ENCODE assay signal across 10 cellular contexts in the genomic region with DNA sequence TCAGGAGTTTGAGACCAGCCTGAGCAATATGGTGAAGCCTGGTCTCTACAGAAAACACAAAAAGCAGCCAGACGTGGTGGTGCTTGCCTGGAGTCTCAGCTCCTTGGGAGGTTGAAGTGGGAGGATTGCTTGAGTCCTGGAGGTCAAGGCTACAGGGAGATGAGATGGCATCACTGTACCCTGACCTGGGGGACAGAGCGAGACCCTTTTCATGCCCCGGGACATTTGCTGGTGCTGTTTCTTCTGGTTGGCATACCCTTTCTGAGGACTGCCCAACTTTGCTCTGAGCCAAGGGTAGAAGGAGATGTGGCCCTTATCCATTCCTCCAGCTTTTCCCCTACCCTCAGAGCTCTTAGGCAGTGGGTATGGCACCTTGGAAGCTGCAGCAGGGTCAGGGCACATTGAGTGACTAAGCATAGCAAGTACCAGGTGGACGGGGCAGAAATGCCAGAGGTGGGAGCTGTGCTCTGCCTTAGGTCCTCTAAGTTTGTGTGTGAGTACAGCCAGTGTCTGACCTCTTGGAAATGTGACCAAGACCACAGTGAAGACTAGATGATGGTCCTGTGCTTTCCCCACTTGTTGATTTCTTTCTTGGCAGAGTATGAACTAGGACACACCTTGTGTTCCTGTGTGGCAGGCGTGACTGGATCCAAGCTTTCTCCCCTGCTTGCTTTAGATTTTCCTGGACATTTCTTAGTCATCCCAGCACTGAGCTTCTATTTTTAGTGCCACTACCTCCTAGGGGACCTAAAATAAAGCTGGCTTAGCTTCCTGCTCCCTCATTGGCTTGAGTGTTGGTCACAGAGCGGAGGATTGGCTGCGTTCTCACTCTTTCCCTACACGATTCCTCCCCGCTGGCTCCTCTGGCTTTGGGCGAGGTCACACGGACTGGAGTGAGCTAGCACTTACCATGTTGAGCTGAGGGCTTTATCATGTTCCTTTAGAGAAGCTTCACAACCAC. TPM values are rescaled to one million over a fixed set of nuclear protein-coding genes. Genes with fewer than 3 reads are reported as not detected.
A peak's percentile ranks its signal among the peaks of the same experiment; 100 is the strongest.
DNase-seq lines count a peak whose midpoint lies in the region; ATAC-seq and TF ChIP-seq lines count a peak whose summit lies in the region.
"Had no signal": no experiment of that assay in that cellular context is flagged by ENCODE, and none has a peak within 500 bp of the region (broad histone marks: within the 10 kb centered on the region; RNA-seq: fewer than 3 reads in every experiment).

No MANE protein-coding gene starts in this region.

- no peak overlapping the region for H3K9ac ChIP-seq in IMR-90 (ENCODE audit: low read depth, low read length)

- TF ChIP-seq RAD21 in IMR-90 (IDR thresholded peaks at IDR 0.05; ENCODE audit: low read length) = no peak

- H2AFZ ChIP-seq in IMR-90 (replicated peaks; ENCODE audit: low read length, poor library complexity) = no peak overlapping the region

- no peak overlapping the region for H2BK120ac ChIP-seq in IMR-90 (ENCODE audit: low read depth, low read length)

- no peak overlapping the region for H2BK20ac ChIP-seq in IMR-90 (ENCODE audit: low read depth, low read length)

- no peaks in the 10 kb centered on the region for H3K27me3 Mint-ChIP-seq in CD8-positive, alpha-beta T cell (ENCODE audit: low read depth)
- H3K27me3 Mint-ChIP-seq in activated CD4-positive, alpha-beta T cell treated with anti-CD3 and anti-CD28 coated beads, Interleukin-2, amount 10 ng/mL, durations not matched to agents 7 days and 5 days = no peaks in the 10 kb centered on the region

- H3K36me3 Mint-ChIP-seq in CD8-positive, alpha-beta T cell = peaks cover 36% of the 10 kb centered on the region
- H3K36me3 Mint-ChIP-seq in activated CD4-positive, alpha-beta T cell treated with anti-CD3 and anti-CD28 coated beads, Interleukin-2, amount 10 ng/mL, durations not matched to agents 7 days and 5 days (ENCODE audit: low read depth) = peaks cover 12% of the 10 kb centered on the region

- no peak overlapping the region for H2BK15ac ChIP-seq in IMR-90 (ENCODE audit: low read depth, low read length)

- peak overlapping the region; percentile 37 for H3K14ac ChIP-seq in IMR-90 (replicated peaks; ENCODE audit: low read depth, low read length)

- H4K20me1 ChIP-seq in IMR-90 (ENCODE audit: insufficient read depth, low read length) = peaks cover 82% of the 10 kb centered on the region

- 92% methylated on average over 4 of the region's 11 CpGs; no CpG with 5 or more reads in 1 of the 2 experiments for WGBS in IMR-90 (ENCODE audit: extremely low coverage in 2 of 2, insufficient read length in 1 of 2), 2 experiments

- H3K9me1 ChIP-seq in IMR-90 (ENCODE audit: insufficient read depth, low read length) = peaks cover 57% of the 10 kb centered on the region

- H3K23ac ChIP-seq in IMR-90 (ENCODE audit: low read depth, low read length) = peak overlapping the region; percentile 84

- no peak overlapping the region for H3K4me3 Mint-ChIP-seq in CD8-positive, alpha-beta T cell
- no peak overlapping the region for H3K4me3 Mint-ChIP-seq in activated CD4-positive, alpha-beta T cell treated with anti-CD3 and anti-CD28 coated beads, Interleukin-2, amount 10 ng/mL, durations not matched to agents 7 days and 5 days

- H3K36me3 ChIP-seq in IMR-90 (ENCODE audit: control insufficient read depth, insufficient read depth, low read length) = peaks cover 26% of the 10 kb centered on the region
- H3K36me3 ChIP-seq in thoracic aorta = peaks cover 7% of the 10 kb centered on the region
- peaks cover 16% of the 10 kb centered on the region for H3K36me3 ChIP-seq in CD8-positive, alpha-beta T cell (ENCODE audit: insufficient read depth, low read length)

- POLR2A ChIA-PET in IMR-90 (lab: Charles Lee; ENCODE audit: unreplicated experiment) = no interaction called here
- POLR2A ChIA-PET in CD8-positive, alpha-beta T cell (lab: Charles Lee) = no interaction called here
- POLR2A ChIA-PET in activated CD4-positive, alpha-beta T cell treated with anti-CD3 and anti-CD28 coated beads, Interleukin-2, amount 10 ng/mL, durations not matched to agents 7 days and 5 days (lab: Charles Lee) = interaction anchor here (0.6 kb wide), 1 partner anchor 13 kb away, joined by 3 read pairs; no protein-coding TSS in a partner anchor

- H4K91ac ChIP-seq in IMR-90 (ENCODE audit: insufficient read depth, low read depth, low read length) = no peak overlapping the region

- dilution Hi-C loops in IMR-90 (cut with HindIII; ENCODE audit: low sequenced_read_pairs, unreplicated experiment) = no loop called here

- H3K4me3 ChIP-seq in IMR-90 (ENCODE audit: insufficient read depth, low read depth, low read length) (no peak overlapping the region), thoracic aorta (peak overlapping the region; percentile 51)
- no peak overlapping the region for H3K4me3 ChIP-seq in CD8-positive, alpha-beta T cell (ENCODE audit: low read depth, low read length)

- H3K27me3 ChIP-seq in IMR-90 (ENCODE audit: control insufficient read depth, insufficient read depth, low read length) = no peaks in the 10 kb centered on the region
- H3K27me3 ChIP-seq in thoracic aorta (replicated peaks; ENCODE audit: insufficient read depth) = no peaks in the 10 kb centered on the region
- H3K27me3 ChIP-seq in CD8-positive, alpha-beta T cell (ENCODE audit: insufficient read depth, low read length) = no peaks in the 10 kb centered on the region

- peaks cover 16% of the 10 kb centered on the region for H3K4me1 Mint-ChIP-seq in CD8-positive, alpha-beta T cell (ENCODE audit: low read depth)
- peaks cover 9% of the 10 kb centered on the region for H3K4me1 Mint-ChIP-seq in activated CD4-positive, alpha-beta T cell treated with anti-CD3 and anti-CD28 coated beads, Interleukin-2, amount 10 ng/mL, durations not matched to agents 7 days and 5 days

- H3K9me3 ChIP-seq in IMR-90 (ENCODE audit: control insufficient read depth, insufficient read depth, low read length) (no peaks in the 10 kb centered on the region), thoracic aorta (no peaks in the 10 kb centered on the region)
- H3K9me3 ChIP-seq in CD8-positive, alpha-beta T cell (ENCODE audit: low read length) = no peaks in the 10 kb centered on the region

- H4K8ac ChIP-seq in IMR-90 (ENCODE audit: low read depth in 2 of 2, low read length in 2 of 2) = peak overlapping the region in 1 of 2 experiments; percentile 16; a peak in 1 of 4 replicates

- BruUV-seq in IMR-90 (replicated peaks; lab: Mats Ljungman, UMichigan) = no TSS peak

- H3K4ac ChIP-seq in IMR-90 (ENCODE audit: low read depth, low read length) = peak overlapping the region; percentile 58; the same call in 1 of the 2 replicates

- H3K4me2 ChIP-seq in IMR-90 (ENCODE audit: low read depth, low read length) = no peak overlapping the region

- peak overlapping the region; percentile 4 for H2BK5ac ChIP-seq in IMR-90 (ENCODE audit: low read depth, low read length, poor library complexity, severe bottlenecking)

- H3K79me1 ChIP-seq in IMR-90 (ENCODE audit: low read depth in 1 of 2, low read length in 2 of 2) = peaks cover 55 to 73% of the 10 kb centered on the region in 2 experiments

- DNase-seq in IMR-90 (peak; percentile 45), epithelial cell of prostate (ENCODE audit: low read depth, low spot score) (no peak), midbrain (lab: John Stamatoyannopoulos, UW) (peak; percentile 29), thoracic aorta (ENCODE audit: low spot score) (peak; percentile 74), NOMO-1 (lab: John Stamatoyannopoulos, UW; ENCODE audit: unreplicated experiment in 2 of 2) (no peak)
- DNase-seq in CD8-positive, alpha-beta T cell = no peak
- no peak for DNase-seq in activated CD4-positive, alpha-beta T cell treated with anti-CD3 and anti-CD28 coated beads, Interleukin-2, amount 10 ng/mL, durations not matched to agents 7 days and 5 days
- DNase-seq: activated gamma-delta T cell treated with Interleukin-2 at 50 U/mL for 16 hours, T1000 had no signal

- H2AK9ac ChIP-seq in IMR-90 (replicated peaks; ENCODE audit: low read depth, low read length, poor library complexity) = peak overlapping the region; percentile 42

- no peak overlapping the region for H3K27ac ChIP-seq in IMR-90 (ENCODE audit: insufficient read depth, low read length)
- H3K27ac ChIP-seq in epithelial cell of prostate = peak overlapping the region; percentile 15
- H3K27ac ChIP-seq in thoracic aorta = peak overlapping the region; percentile 93 to 96
- H3K27ac ChIP-seq in CD8-positive, alpha-beta T cell (ENCODE audit: low read depth, low read length) = no peak overlapping the region

- no peak overlapping the region for H3K18ac ChIP-seq in IMR-90 (ENCODE audit: low read depth, low read length)

- no peak for TF ChIP-seq CTCF in IMR-90 (conservative IDR thresholded peaks at IDR 0.05; ENCODE audit: low read depth, low read length)
- TF ChIP-seq CTCF in thoracic aorta (IDR thresholded peaks at IDR 0.05) = no peak
- TF ChIP-seq CTCF in CD8-positive, alpha-beta T cell (IDR thresholded peaks at IDR 0.05) = no peak

- peak overlapping the region; percentile 68 for H2AK5ac ChIP-seq in IMR-90 (ENCODE audit: low read depth, low read length)

- intact Hi-C loops in IMR-90 (cut with micrococcal nuclease) = no loop called here
- intact Hi-C loops in CD8-positive, alpha-beta T cell (cut with DNase I, micrococcal nuclease) = no loop called here

- TF ChIP-seq POLR2A in IMR-90 (IDR thresholded peaks at IDR 0.05; ENCODE audit: low read depth, low read length) = no peak

- peaks cover 20% of the 10 kb centered on the region for H3K4me1 ChIP-seq in IMR-90 (ENCODE audit: control insufficient read depth, insufficient read depth, low read length)
- peaks cover 29 to 53% of the 10 kb centered on the region in 2 donors for H3K4me1 ChIP-seq in thoracic aorta (ENCODE audit: control insufficient read depth in 1 of 2, low read depth in 2 of 2)
- H3K4me1 ChIP-seq in CD8-positive, alpha-beta T cell (ENCODE audit: insufficient read depth, low read length) = no peaks in the 10 kb centered on the region

- no peaks in the 10 kb centered on the region for H3K9me3 Mint-ChIP-seq in CD8-positive, alpha-beta T cell
- no peaks in the 10 kb centered on the region for H3K9me3 Mint-ChIP-seq in activated CD4-positive, alpha-beta T cell treated with anti-CD3 and anti-CD28 coated beads, Interleukin-2, amount 10 ng/mL, durations not matched to agents 7 days and 5 days

- H3K56ac ChIP-seq in IMR-90 (ENCODE audit: extremely low read depth, insufficient read depth, low read length) = no peak overlapping the region

- H3K27ac Mint-ChIP-seq in CD8-positive, alpha-beta T cell = no peak overlapping the region
- H3K27ac Mint-ChIP-seq in activated CD4-positive, alpha-beta T cell treated with anti-CD3 and anti-CD28 coated beads, Interleukin-2, amount 10 ng/mL, durations not matched to agents 7 days and 5 days = no peak overlapping the region

- H4K5ac ChIP-seq in IMR-90 (ENCODE audit: low read depth, low read length) = no peak overlapping the region

- CTCF ChIA-PET in IMR-90 (lab: Yijun Ruan, JAX) = interaction anchor here (1.2 to 1.8 kb wide), 2 partner anchors 20 to 46 kb away, joined by 3 to 5 read pairs; no protein-coding TSS in a partner anchor
- CTCF ChIA-PET in CD8-positive, alpha-beta T cell (lab: Charles Lee) = interaction anchor here (0.7 to 4.4 kb wide), 7 partner anchors 11 to 342 kb away, joined by 3 to 19 read pairs (median 4); a partner anchor contains a TSS
- CTCF ChIA-PET in activated CD4-positive, alpha-beta T cell treated with anti-CD3 and anti-CD28 coated beads, Interleukin-2, amount 10 ng/mL, durations not matched to agents 7 days and 5 days (lab: Charles Lee) = interaction anchor here (0.6 to 3.3 kb wide), 11 partner anchors 8 to 49 kb away, joined by 3 to 18 read pairs (median 4); a partner anchor contains a TSS

- ATAC-seq in IMR-90 (ENCODE audit: low read depth) (peak; percentile 46), thoracic aorta (ENCODE audit: insufficient number of reproducible peaks, low FRiP score, low read depth) (peak; percentile 94), GM18868 (IDR thresholded peaks at IDR 0.05; ENCODE audit: unreplicated experiment) (no peak)
- no peak for ATAC-seq in CD8-positive, alpha-beta T cell

- in situ Hi-C loops in IMR-90 (cut with MboI; ENCODE audit: low sequenced_read_pairs) = no loop called here

RNA-seq across cellular contexts. Expression of a gene that starts 9.9 kb away (rescaled TPM):
- 33.2 and 34.2 TPM in 2 replicates for total RNA-seq in IMR-90 (2012; rRNA removed)
- polyA plus RNA-seq in IMR-90 (2012; rRNA removed) = 64.0 and 66.1 TPM in 2 replicates
- 30.7 and 38.1 TPM in 2 replicates for polyA plus RNA-seq in IMR-90 (2012; cell fraction: cytosol; rRNA removed)
- 226 and 471 TPM in 2 replicates for polyA plus RNA-seq in IMR-90 (2012; cell fraction: nucleus; rRNA removed; ENCODE audit: low replicate concordance)
- total RNA-seq in thoracic aorta = 10 to 100 TPM; 57.4 to 61.0 TPM
- 100 to 1,000 TPM; 154 to 169 TPM for total RNA-seq in CD8-positive, alpha-beta T cell
- total RNA-seq in activated CD4-positive, alpha-beta T cell treated with anti-CD3 and anti-CD28 coated beads, Interleukin-2, amount 10 ng/mL, durations not matched to agents 7 days and 5 days = 100 to 1,000 TPM; 114 to 128 TPM

RNA-seq across cellular contexts. Expression of a gene that starts 15.4 kb away (rescaled TPM):
- total RNA-seq in IMR-90 (2012; rRNA removed) = 33.3 TPM in 2 replicates
- polyA plus RNA-seq in IMR-90 (2012; rRNA removed) = 83.1 and 86.4 TPM in 2 replicates
- 42.5 and 48.8 TPM in 2 replicates for polyA plus RNA-seq in IMR-90 (2012; cell fraction: cytosol; rRNA removed)
- 500 and 808 TPM in 2 replicates for polyA plus RNA-seq in IMR-90 (2012; cell fraction: nucleus; rRNA removed; ENCODE audit: low replicate concordance)
- total RNA-seq in thoracic aorta = 10 to 100 TPM; 59.6 to 70.9 TPM
- total RNA-seq in CD8-positive, alpha-beta T cell = 10 to 100 TPM; 67.7 to 72.3 TPM
- 10 to 100 TPM; 62.1 to 64.0 TPM for total RNA-seq in activated CD4-positive, alpha-beta T cell treated with anti-CD3 and anti-CD28 coated beads, Interleukin-2, amount 10 ng/mL, durations not matched to agents 7 days and 5 days

RNA-seq across cellular contexts. Expression of a gene that starts 16.2 kb away (rescaled TPM):
- total RNA-seq in IMR-90 (2012; rRNA removed) (42.7 and 55.0 TPM in 2 replicates), thoracic aorta (100 to 1,000 TPM in 1 of 2 donors, 10 to 100 TPM in 1; 79.0 to 172 TPM)
- 361 and 399 TPM in 2 replicates for polyA plus RNA-seq in IMR-90 (2012; rRNA removed)
- 92.1 and 120 TPM in 2 replicates for polyA plus RNA-seq in IMR-90 (2012; cell fraction: cytosol; rRNA removed)
- polyA plus RNA-seq in IMR-90 (2012; cell fraction: nucleus; rRNA removed; ENCODE audit: low replicate concordance) = 102 and 127 TPM in 2 replicates
- total RNA-seq in CD8-positive, alpha-beta T cell = 10 to 100 TPM; 23.6 to 23.7 TPM
- 100 to 1,000 TPM; 112 to 140 TPM for total RNA-seq in activated CD4-positive, alpha-beta T cell treated with anti-CD3 and anti-CD28 coated beads, Interleukin-2, amount 10 ng/mL, durations not matched to agents 7 days and 5 days

RNA-seq across cellular contexts. Expression of a gene that starts 20.8 kb away (rescaled TPM):
- total RNA-seq in IMR-90 (2012; rRNA removed) (13.3 and 13.9 TPM in 2 replicates), thoracic aorta (10 to 100 TPM; 67.5 to 74.7 TPM)
- polyA plus RNA-seq in IMR-90 (2012; rRNA removed) = 14.5 and 16.7 TPM in 2 replicates
- 23.5 and 29.1 TPM in 2 replicates for polyA plus RNA-seq in IMR-90 (2012; cell fraction: cytosol; rRNA removed)
- 7.1 and 11.0 TPM in 2 replicates for polyA plus RNA-seq in IMR-90 (2012; cell fraction: nucleus; rRNA removed; ENCODE audit: low replicate concordance)
- 10 to 100 TPM; 25.1 to 26.0 TPM for total RNA-seq in CD8-positive, alpha-beta T cell
- 10 to 100 TPM; 37.5 to 41.7 TPM for total RNA-seq in activated CD4-positive, alpha-beta T cell treated with anti-CD3 and anti-CD28 coated beads, Interleukin-2, amount 10 ng/mL, durations not matched to agents 7 days and 5 days

RNA-seq across cellular contexts. Expression of a gene that starts 21.8 kb away (rescaled TPM):
- not detected in 2 replicates for total RNA-seq in IMR-90 (2012; rRNA removed)
- 0.27 and 0.32 TPM in 2 replicates for polyA plus RNA-seq in IMR-90 (2012; rRNA removed)
- polyA plus RNA-seq in IMR-90 (2012; cell fraction: cytosol; rRNA removed) = 0.09 and 0.14 TPM in 2 replicates
- polyA plus RNA-seq in IMR-90 (2012; cell fraction: nucleus; rRNA removed; ENCODE audit: low replicate concordance) = 3.2 and 5.5 TPM in 2 replicates
- not detected for total RNA-seq in thoracic aorta
- total RNA-seq in CD8-positive, alpha-beta T cell = 1 to 10 TPM in 1 of 2 experiments, under 1 TPM in 1; 0.90 to 1.4 TPM
- 1 to 10 TPM; 1.5 to 2.5 TPM for total RNA-seq in activated CD4-positive, alpha-beta T cell treated with anti-CD3 and anti-CD28 coated beads, Interleukin-2, amount 10 ng/mL, durations not matched to agents 7 days and 5 days

Comparison
In these comparisons a context has a peak if more than half of its experiments do, and no peak if none do; other contexts are left out.
1. ATAC-seq: peak in IMR-90 (single experiment) and thoracic aorta (single experiment); none in CD8-positive, alpha-beta T cell (single experiment) and GM18868 (single experiment).
2. DNase-seq: peak in IMR-90 (single experiment), midbrain (single experiment) and thoracic aorta (single experiment); none in epithelial cell of prostate (single experiment), NOMO-1 (0 of 2), CD8-positive, alpha-beta T cell (0 of 7) and activated CD4-positive, alpha-beta T cell treated with anti-CD3 and anti-CD28 coated beads, Interleukin-2, amount 10 ng/mL, durations not matched to agents 7 days and 5 days (single experiment).
3. H3K27ac ChIP-seq: peak in epithelial cell of prostate (single experiment) and thoracic aorta (2 of 2); none in IMR-90 (single experiment) and CD8-positive, alpha-beta T cell (single experiment).